In the genomic region with DNA sequence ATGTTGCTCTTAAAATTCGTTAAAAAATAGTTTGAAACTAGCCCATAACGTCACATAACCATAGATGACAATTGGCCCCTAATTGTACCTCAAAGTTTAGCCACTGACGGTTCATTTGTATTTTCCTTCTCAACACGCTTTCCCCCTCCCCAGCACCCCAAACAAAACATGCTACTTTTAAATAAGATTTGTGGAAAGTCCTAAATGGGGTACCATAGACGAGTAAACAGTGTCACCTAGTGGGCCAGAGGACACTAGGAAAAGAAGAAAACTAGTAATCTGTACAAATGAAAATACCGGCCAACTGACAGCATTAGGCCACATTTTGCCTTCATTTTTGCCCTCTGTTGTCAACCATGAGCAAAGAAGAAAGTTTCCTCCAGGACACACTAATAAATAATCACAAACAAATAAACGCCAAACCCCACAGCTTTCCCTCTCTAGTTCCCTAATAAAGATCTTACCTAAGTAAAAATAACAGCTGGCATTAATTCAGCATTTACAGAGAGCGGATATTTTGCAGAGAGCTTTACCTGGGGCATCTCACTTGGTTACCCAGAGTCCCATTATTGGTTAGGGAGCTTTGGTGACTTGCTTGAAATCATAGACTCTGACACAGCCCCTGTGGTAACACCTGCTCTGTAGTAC, we compare ENCODE assay signal across 7 cellular contexts.
DNase-seq lines count a peak whose midpoint lies in the region; ATAC-seq and TF ChIP-seq lines count a peak whose summit lies in the region.

No MANE protein-coding gene starts in this region.

- H3K36me3 ChIP-seq in vagina = no peaks in the 10 kb centered on the region

- no peaks in the 10 kb centered on the region for H3K9me3 ChIP-seq in vagina

- TF ChIP-seq CTCF in vagina (IDR thresholded peaks at IDR 0.05) = peak in 1 of 3 experiments; percentile 32

- intact Hi-C loops in vagina (cut with DNase I) = no loop called here

- no peaks in the 10 kb centered on the region for H3K27me3 ChIP-seq in vagina

- ATAC-seq in GM18498 (IDR thresholded peaks at IDR 0.05; ENCODE audit: unreplicated experiment) (no peak), GM21619 (IDR thresholded peaks at IDR 0.05; ENCODE audit: unreplicated experiment) (no peak)

- no peak overlapping the region for H3K27ac ChIP-seq in vagina

- H3K4me3 ChIP-seq in vagina = no peak overlapping the region

- no peak for TF ChIP-seq POLR2A in vagina (IDR thresholded peaks at IDR 0.05)

- no peaks in the 10 kb centered on the region for H3K4me1 ChIP-seq in vagina

- DNase-seq in HCEC 1CT (peak; percentile 17), NCI-H345 treated with DMSO at 0.1 percent for 48 hours (lab: John Stamatoyannopoulos, UW; ENCODE audit: unreplicated experiment) (peak; percentile 16), dermis blood vessel endothelial cell (peak; percentile 13), pons (ENCODE audit: low spot score) (peak; percentile 78), vagina (ENCODE audit: extremely low spot score in 2 of 2) (no peak)

Comparison
In these comparisons a context has a peak if more than half of its experiments do, and no peak if none do; other contexts are left out.
1. DNase-seq: peak in HCEC 1CT (single experiment), NCI-H345 treated with DMSO at 0.1 percent for 48 hours (single experiment), dermis blood vessel endothelial cell (single experiment) and pons (single experiment); none in vagina (0 of 2).